8 cellular contexts compared by ENCODE assay signal in the genomic region with DNA sequence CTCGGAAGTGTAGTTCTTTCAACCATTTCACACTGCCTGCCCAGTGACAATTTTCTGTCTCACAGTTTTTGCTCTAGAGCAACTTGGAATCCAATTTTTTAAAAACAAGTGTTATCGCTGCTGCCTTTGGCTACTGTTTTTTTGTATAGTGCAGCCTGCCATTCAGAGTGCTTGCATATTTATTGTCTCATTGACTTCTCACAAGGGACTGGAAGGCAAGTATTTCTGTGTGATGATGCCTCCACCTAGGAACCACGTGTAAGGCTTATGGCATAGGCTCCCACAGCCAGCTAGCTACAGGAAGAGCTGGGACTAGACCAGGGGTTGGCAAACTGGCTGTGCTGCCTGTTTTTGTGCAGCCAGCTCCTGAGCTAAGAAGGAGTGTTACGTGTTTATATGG. TPM values are rescaled to one million over a fixed set of nuclear protein-coding genes. Genes with fewer than 3 reads are reported as not detected.
DNase-seq lines count a peak whose midpoint lies in the region; ATAC-seq, FAIRE-seq and TF ChIP-seq lines count a peak whose summit lies in the region.

No MANE protein-coding gene starts in this region.

- peaks cover 24% of the 10 kb centered on the region for H3K4me1 ChIP-seq in A549
- H3K4me1 ChIP-seq in naive thymus-derived CD4-positive, alpha-beta T cell (ENCODE audit: control insufficient read depth in 2 of 2, insufficient read depth in 2 of 2, low read length in 2 of 2): peaks cover 9 to 14% of the 10 kb centered on the region in 2 donors

- CTCF ChIA-PET in A549 (lab: Yijun Ruan, JAX): interaction anchor here (1.2 to 2.0 kb wide), 2 partner anchors 619 to 647 kb away, joined by 3 to 6 read pairs; no protein-coding TSS in a partner anchor
- CTCF ChIA-PET in naive thymus-derived CD4-positive, alpha-beta T cell (lab: Charles Lee): interaction anchor here (0.6 kb wide), 1 partner anchor 1667 kb away, joined by 4 read pairs; no protein-coding TSS in a partner anchor

- peak overlapping the region; percentile 84 for H3K4me2 ChIP-seq in A549

- no peak for TF ChIP-seq EP300 in A549 (IDR thresholded peaks at IDR 0.05)

- POLR2A ChIA-PET in A549 (lab: Yijun Ruan, JAX): interaction anchor here (1.0 kb wide), 1 partner anchor 13 kb away, joined by 4 read pairs; no protein-coding TSS in a partner anchor
- POLR2A ChIA-PET in naive thymus-derived CD4-positive, alpha-beta T cell (lab: Charles Lee): interaction anchor here (0.6 to 2.6 kb wide), 4 partner anchors 9 to 59 kb away, joined by 3 to 10 read pairs (median 4); partner anchors contain the start of gene WASHC3

- peak overlapping the region; percentile 82 to 97 for H3K27ac ChIP-seq in A549
- H3K27ac ChIP-seq in naive thymus-derived CD4-positive, alpha-beta T cell (ENCODE audit: low read depth, low read length): peak overlapping the region; percentile 91

- no peaks in the 10 kb centered on the region for H3K9me3 Mint-ChIP-seq in chondrocyte (ENCODE audit: low read depth)
- no peaks in the 10 kb centered on the region for H3K9me3 Mint-ChIP-seq in naive thymus-derived CD4-positive, alpha-beta T cell

- H3K36me3 Mint-ChIP-seq in chondrocyte (ENCODE audit: low read depth): peaks cover 2% of the 10 kb centered on the region
- peaks cover 0 to 24% (median 8%) of the 10 kb centered on the region in 5 donors for H3K36me3 Mint-ChIP-seq in naive thymus-derived CD4-positive, alpha-beta T cell

- intact Hi-C loops in naive thymus-derived CD4-positive, alpha-beta T cell (cut with micrococcal nuclease): loop anchor here (1.0 to 10.0 kb wide), 11 partner anchors 59 to 1920 kb away; partner anchors contain the start of genes ACTR6 (in 2 of the 2), DEPDC4 (in 1 of the 2), DRAM1 (in 1 of the 2) and GNPTAB (in 1 of the 2)

- no peak for TF ChIP-seq POLR2A in A549 (IDR thresholded peaks at IDR 0.05; ENCODE audit: low read length)

- DNase-seq in A549 (ENCODE audit: low read depth in 1 of 2, low spot score in 1 of 2): peak; percentile 16 to 38
- DNase-seq in GF-D8 (lab: John Stamatoyannopoulos, UW): peak; percentile 54
- DNase-seq in NOMO-1 treated with DMSO at 0.1 percent for 48 hours (lab: John Stamatoyannopoulos, UW; ENCODE audit: unreplicated experiment): peak; percentile 14
- no peak for DNase-seq in chondrocyte (ENCODE audit: low spot score)
- no peak for DNase-seq in naive thymus-derived CD4-positive, alpha-beta T cell
- DNase-seq in occipital lobe (lab: John Stamatoyannopoulos, UW): no peak
- DNase-seq in NCI-H2171 treated with DMSO at 0.1 percent for 48 hours (lab: John Stamatoyannopoulos, UW): no peak

- peak in 1 of 2 experiments; percentile 18; a peak in 3 of 6 replicates for ATAC-seq in A549
- ATAC-seq in naive thymus-derived CD4-positive, alpha-beta T cell: no peak
- no peak for ATAC-seq in GM19452 (IDR thresholded peaks at IDR 0.05; ENCODE audit: unreplicated experiment)

- no peaks in the 10 kb centered on the region for H3K27me3 Mint-ChIP-seq in chondrocyte (ENCODE audit: low read depth)
- no peaks in the 10 kb centered on the region for H3K27me3 Mint-ChIP-seq in naive thymus-derived CD4-positive, alpha-beta T cell

- peak overlapping the region; percentile 64 for H3K4me3 ChIP-seq in A549
- H3K4me3 ChIP-seq in naive thymus-derived CD4-positive, alpha-beta T cell (ENCODE audit: low read length): peak overlapping the region; percentile 93

- WGBS in A549 (ENCODE audit: missing lambda C conversion rate): 23% methylated on average over 4 of the region's 4 CpGs

- TF ChIP-seq RAD21 in A549 (conservative IDR thresholded peaks at IDR 0.05 in 1 of 2, IDR thresholded peaks at IDR 0.05 in 1 of 2): no peak

- FAIRE-seq in A549 (lab: Jason Lieb, UNC): no peak

- H3K4me3 Mint-ChIP-seq in chondrocyte (ENCODE audit: unreplicated experiment): peak overlapping the region; percentile 91
- H3K4me3 Mint-ChIP-seq in naive thymus-derived CD4-positive, alpha-beta T cell: peak overlapping the region; percentile 88 to 98 (median 93)

- H3K36me3 ChIP-seq in naive thymus-derived CD4-positive, alpha-beta T cell (ENCODE audit: control insufficient read depth in 2 of 3, insufficient read depth in 3 of 3, low read length in 3 of 3): no peaks in the 10 kb centered on the region

- H3K9me3 ChIP-seq in A549: no peaks in the 10 kb centered on the region
- H3K9me3 ChIP-seq in naive thymus-derived CD4-positive, alpha-beta T cell (ENCODE audit: control insufficient read depth in 2 of 3, low read length in 3 of 3): no peaks in the 10 kb centered on the region

- H3K27me3 ChIP-seq in naive thymus-derived CD4-positive, alpha-beta T cell (ENCODE audit: control insufficient read depth in 2 of 2, insufficient read depth in 2 of 2, low read length in 2 of 2): no peaks in the 10 kb centered on the region

- no peak overlapping the region for H3K27ac Mint-ChIP-seq in chondrocyte (ENCODE audit: unreplicated experiment)
- peak overlapping the region; percentile 86 to 97 (median 92) for H3K27ac Mint-ChIP-seq in naive thymus-derived CD4-positive, alpha-beta T cell

- H3K4me1 Mint-ChIP-seq in chondrocyte (ENCODE audit: low read depth): peaks cover 14% of the 10 kb centered on the region
- H3K4me1 Mint-ChIP-seq in naive thymus-derived CD4-positive, alpha-beta T cell: peaks cover 14 to 52% (median 23%) of the 10 kb centered on the region in 7 donors

- TF ChIP-seq CTCF in A549 (IDR thresholded peaks at IDR 0.05) (no peak), chondrocyte (IDR thresholded peaks at IDR 0.05) (no peak)

TF ChIP-seq in A549, 52 proteins besides CTCF, POLR2A, EP300 and RAD21:
- TF ChIP-seq EHMT2 (IDR thresholded peaks at IDR 0.05; ENCODE audit: low read depth): no peak
- TF ChIP-seq, protein P1, sequence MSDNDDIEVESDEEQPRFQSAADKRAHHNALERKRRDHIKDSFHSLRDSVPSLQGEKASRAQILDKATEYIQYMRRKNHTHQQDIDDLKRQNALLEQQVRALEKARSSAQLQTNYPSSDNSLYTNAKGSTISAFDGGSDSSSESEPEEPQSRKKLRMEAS (IDR thresholded peaks at IDR 0.05): 0 out of 2 replicates have a peak, but pooled peaks have one; percentile 37
TF ChIP-seq in A549: peak in this region for 1.

RNA-seq across cellular contexts. Expression of gene PARPBP, which starts 0.9 kb away (rescaled TPM):
- polyA plus RNA-seq in A549 (2011; rRNA removed) (32.6 and 58.2 TPM in 2 replicates), A549 (2017; fragmentation: RNase III; extraction: RNeasy Plus Mini Kit Qiagen cat#74134 plus additional on column Dnase treatment) (31.8 to 32.8 TPM (median 32.4 TPM) in 3 replicates)
- polyA plus RNA-seq in A549 (2012; cell fraction: cytosol; rRNA removed): 10.8 and 11.4 TPM in 2 replicates
- polyA plus RNA-seq in A549 (2012; cell fraction: nucleus; rRNA removed): 4.3 and 7.3 TPM in 2 replicates
- 11.6 and 12.8 TPM in 2 replicates for polyA minus RNA-seq in A549 (2011; rRNA and poly(A)+ RNA removed)
- total RNA-seq in chondrocyte (3.8 to 5.2 TPM (median 3.9 TPM) in 3 replicates), occipital lobe (5.5 TPM)
- total RNA-seq in naive thymus-derived CD4-positive, alpha-beta T cell: 10 to 100 TPM in 1 of 5 experiments, 1 to 10 TPM in 4; 1.1 to 21.5 (median 1.5) TPM
- polyA plus RNA-seq in naive thymus-derived CD4-positive, alpha-beta T cell: 1 to 10 TPM; 1.7 to 2.2 TPM

RNA-seq across cellular contexts. Expression of gene NUP37, which starts 1.0 kb away (rescaled TPM):
- polyA plus RNA-seq in A549 (2011; rRNA removed): 91.9 and 118 TPM in 2 replicates
- 57.8 and 58.2 TPM in 2 replicates for polyA plus RNA-seq in A549 (2012; cell fraction: cytosol; rRNA removed)
- polyA plus RNA-seq in A549 (2012; cell fraction: nucleus; rRNA removed): 25.8 and 36.1 TPM in 2 replicates
- polyA plus RNA-seq in A549 (2017; fragmentation: RNase III; extraction: RNeasy Plus Mini Kit Qiagen cat#74134 plus additional on column Dnase treatment): 98.0 to 103 TPM (median 101 TPM) in 3 replicates
- polyA minus RNA-seq in A549 (2011; rRNA and poly(A)+ RNA removed): 16.0 and 21.5 TPM in 2 replicates
- total RNA-seq in chondrocyte: 17.7 to 25.9 TPM (median 19.7 TPM) in 3 replicates
- total RNA-seq in naive thymus-derived CD4-positive, alpha-beta T cell: 10 to 100 TPM; 11.9 to 47.5 (median 18.5) TPM
- polyA plus RNA-seq in naive thymus-derived CD4-positive, alpha-beta T cell: 10 to 100 TPM; 32.9 to 34.0 TPM
- total RNA-seq in occipital lobe: 8.0 TPM

RNA-seq across cellular contexts. Expression of gene WASHC3, which starts 59.1 kb away (rescaled TPM):
- polyA plus RNA-seq in A549 (2011; rRNA removed): 54.9 and 63.3 TPM in 2 replicates
- 22.5 and 22.8 TPM in 2 replicates for polyA plus RNA-seq in A549 (2012; cell fraction: cytosol; rRNA removed)
- polyA plus RNA-seq in A549 (2012; cell fraction: nucleus; rRNA removed): 5.9 and 6.5 TPM in 2 replicates
- 36.2 to 39.1 TPM (median 38.1 TPM) in 3 replicates for polyA plus RNA-seq in A549 (2017; fragmentation: RNase III; extraction: RNeasy Plus Mini Kit Qiagen cat#74134 plus additional on column Dnase treatment)
- 14.5 and 18.1 TPM in 2 replicates for polyA minus RNA-seq in A549 (2011; rRNA and poly(A)+ RNA removed)
- total RNA-seq in chondrocyte: 30.6 to 33.6 TPM (median 33.0 TPM) in 3 replicates
- 10 to 100 TPM; 32.8 to 59.6 (median 49.6) TPM for total RNA-seq in naive thymus-derived CD4-positive, alpha-beta T cell
- polyA plus RNA-seq in naive thymus-derived CD4-positive, alpha-beta T cell: 10 to 100 TPM; 76.3 to 87.9 TPM
- total RNA-seq in occipital lobe: 55.1 TPM

Comparison
In these comparisons a context has a peak if more than half of its experiments do, and no peak if none do; other contexts are left out.
1. DNase-seq: peak in A549 (2 of 2), GF-D8 (single experiment) and NOMO-1 treated with DMSO at 0.1 percent for 48 hours (single experiment); none in chondrocyte (single experiment), naive thymus-derived CD4-positive, alpha-beta T cell (0 of 9), occipital lobe (single experiment) and NCI-H2171 treated with DMSO at 0.1 percent for 48 hours (single experiment).